Comparison of ENCODE assay signal across 15 cellular contexts in genomic region chr16:21603920-21604319, GRCh38. TPM values are rescaled to one million over a fixed set of nuclear protein-coding genes. Genes with fewer than 3 reads are reported as not detected.
DNase-seq lines count a peak whose midpoint lies in the region; ATAC-seq and TF ChIP-seq lines count a peak whose summit lies in the region.
"Had no signal": no experiment of that assay in that cellular context is flagged by ENCODE, and none has a peak within 500 bp of the region (broad histone marks: within the 10 kb centered on the region; RNA-seq: fewer than 3 reads in every experiment).

No MANE protein-coding gene starts in this region.

- CTCF ChIA-PET in HEK293 (lab: Yijun Ruan, JAX): interaction anchor here (1.9 kb wide), 1 partner anchor 53 kb away, joined by 7 read pairs; no protein-coding TSS in a partner anchor

- H3K27ac ChIP-seq in ACC112 (ENCODE audit: low read depth, low read length) (peak overlapping the region; percentile 8; the same call in 1 of the 2 replicates), HEK293 (ENCODE audit: extremely low read depth, low read depth, low read length) (no peak overlapping the region), adrenal gland (peak overlapping the region; percentile 9 to 71 (median 48)), suprapubic skin (no peak overlapping the region)
- H3K27ac ChIP-seq: SJSA1 had no signal

- no peak for TF ChIP-seq EP300 in suprapubic skin (IDR thresholded peaks at IDR 0.05)

- POLR2A ChIA-PET in HEK293 (lab: Yijun Ruan, JAX): interaction anchor here (0.6 to 1.2 kb wide), 2 partner anchors 9 to 25 kb away, joined by 3 to 5 read pairs; no protein-coding TSS in a partner anchor

- intact Hi-C loops in adrenal gland (cut with DNase I): no loop called here

- no peak for TF ChIP-seq CTCF in HEK293 (tag by site-specific recombination; IDR thresholded peaks at IDR 0.05)
- no peak for TF ChIP-seq CTCF in adrenal gland (IDR thresholded peaks at IDR 0.05)
- TF ChIP-seq CTCF in GM20000 (IDR thresholded peaks at IDR 0.05; ENCODE audit: extremely low read depth, missing control alignments): no peak
- no peak for TF ChIP-seq CTCF in suprapubic skin (IDR thresholded peaks at IDR 0.05)

- H2AFZ ChIP-seq in ACC112 (ENCODE audit: low read length, unreplicated experiment): no peak overlapping the region

- H3K4me1 ChIP-seq in ACC112 (ENCODE audit: control insufficient read depth, insufficient read depth, low read length, unreplicated experiment) (peaks cover 45% of the 10 kb centered on the region), HEK293 (ENCODE audit: control insufficient read depth, insufficient read depth, low read length) (peaks cover 11% of the 10 kb centered on the region), adrenal gland (replicated peaks in 1 of 2) (peaks cover 46 to 84% of the 10 kb centered on the region in 2 donors), suprapubic skin (peaks cover 73% of the 10 kb centered on the region)

- H3K79me2 ChIP-seq in ACC112 (ENCODE audit: control insufficient read depth, insufficient read depth, low read length, unreplicated experiment): peaks cover 93% of the 10 kb centered on the region

- peak overlapping the region; percentile 8 for H3K4me3 ChIP-seq in ACC112 (ENCODE audit: low read depth, low read length)
- H3K4me3 ChIP-seq in HEK293 (ENCODE audit: low read depth, low read length): no peak overlapping the region
- H3K4me3 ChIP-seq in adrenal gland: peak overlapping the region in 1 of 4 donors; percentile 4
- H3K4me3 ChIP-seq in suprapubic skin: no peak overlapping the region
- H3K4me3 ChIP-seq: SJSA1, skin epidermis had no signal

- WGBS in adrenal gland, 4 donors: 0 to 13% (median 4%) methylated on average over 2 to 3 of the region's 3 CpGs
- WGBS in suprapubic skin: 47% methylated on average over 3 of the region's 3 CpGs

- H3K9me3 ChIP-seq in HEK293 (ENCODE audit: control insufficient read depth, insufficient read depth, low read depth, low read length): no peaks in the 10 kb centered on the region
- no peaks in the 10 kb centered on the region for H3K9me3 ChIP-seq in adrenal gland (replicated peaks in 1 of 3)
- H3K9me3 ChIP-seq in suprapubic skin: no peaks in the 10 kb centered on the region
- H3K9me3 ChIP-seq: SJSA1 had no signal

- ATAC-seq in GM18861 (IDR thresholded peaks at IDR 0.05; ENCODE audit: unreplicated experiment): no peak
- ATAC-seq: activated T-cell treated with anti-CD3 and anti-CD28 coated beads, Interleukin-2, amount 50 U/mL, for 4 hours had no signal

- TF ChIP-seq POLR2A in adrenal gland (IDR thresholded peaks at IDR 0.05): peak in 1 of 2 donors; percentile 43
- no peak for TF ChIP-seq POLR2A in suprapubic skin (IDR thresholded peaks at IDR 0.05)

- no peaks in the 10 kb centered on the region for H3K27me3 ChIP-seq in ACC112 (ENCODE audit: insufficient read depth, low read length)
- no peaks in the 10 kb centered on the region for H3K27me3 ChIP-seq in adrenal gland
- no peaks in the 10 kb centered on the region for H3K27me3 ChIP-seq in suprapubic skin
- H3K27me3 ChIP-seq: SJSA1 had no signal

- DNase-seq in adrenal gland: peak; percentile 49 to 88 (median 69)
- peak; percentile 76 for DNase-seq in left kidney (ENCODE audit: low read depth, low spot score)
- DNase-seq in GM20000 (ENCODE audit: low spot score): no peak
- DNase-seq in suprapubic skin (ENCODE audit: low spot score in 2 of 2): no peak
- DNase-seq in activated gamma-delta T cell (lab: John Stamatoyannopoulos, UW): no peak
- DNase-seq: activated B cell treated with CpG ODN at 0.5 μM for 24 hours; activated T-cell treated with anti-CD3 and anti-CD28 coated beads, Interleukin-2, amount 50 U/mL, for 4 hours; DMS79 treated with DMSO at 0.1 percent for 48 hours; Kasumi-1; NCI-H345 had no signal

- H3K36me3 ChIP-seq in ACC112 (ENCODE audit: insufficient read depth, low read length) (no peaks in the 10 kb centered on the region), HEK293 (ENCODE audit: control insufficient read depth in 2 of 2, insufficient read depth in 1 of 2, low read length in 2 of 2) (no peaks in the 10 kb centered on the region; a peak in 1 of 3 replicates), adrenal gland (replicated peaks in 1 of 2) (no peaks in the 10 kb centered on the region), suprapubic skin (no peaks in the 10 kb centered on the region)

TF ChIP-seq in HEK293, 187 proteins besides CTCF, POLR2A, EP300 and RAD21:
- TF ChIP-seq ZNF837 (tag by site-specific recombination; IDR thresholded peaks at IDR 0.05) (no peak), PATZ1 (tag by site-specific recombination; IDR thresholded peaks at IDR 0.05) (no peak), ZBTB1 (tag by site-specific recombination; IDR thresholded peaks at IDR 0.05) (no peak), ZBTB17 (tag by site-specific recombination; IDR thresholded peaks at IDR 0.05) (peak; percentile 48), ZNF311 (tag by site-specific recombination; IDR thresholded peaks at IDR 0.05; ENCODE audit: borderline replicate concordance) (no peak), ZNF26 (tag by site-specific recombination; IDR thresholded peaks at IDR 0.05) (no peak), ZNF10 (tag by site-specific recombination; IDR thresholded peaks at IDR 0.05) (no peak)
- TF ChIP-seq, protein P1, sequence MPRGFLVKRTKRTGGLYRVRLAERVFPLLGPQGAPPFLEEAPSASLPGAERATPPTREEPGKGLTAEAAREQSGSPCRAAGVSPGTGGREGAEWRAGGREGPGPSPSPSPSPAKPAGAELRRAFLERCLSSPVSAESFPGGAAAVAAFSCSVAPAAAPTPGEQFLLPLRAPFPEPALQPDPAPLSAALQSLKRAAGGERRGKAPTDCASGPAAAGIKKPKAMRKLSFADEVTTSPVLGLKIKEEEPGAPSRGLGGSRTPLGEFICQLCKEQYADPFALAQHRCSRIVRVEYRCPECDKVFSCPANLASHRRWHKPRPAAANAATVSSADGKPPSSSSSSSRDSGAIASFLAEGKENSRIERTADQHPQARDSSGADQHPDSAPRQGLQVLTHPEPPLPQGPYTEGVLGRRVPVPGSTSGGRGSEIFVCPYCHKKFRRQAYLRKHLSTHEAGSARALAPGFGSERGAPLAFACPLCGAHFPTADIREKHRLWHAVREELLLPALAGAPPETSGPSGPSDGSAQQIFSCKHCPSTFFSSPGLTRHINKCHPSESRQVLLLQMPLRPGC (tag by site-specific recombination; IDR thresholded peaks at IDR 0.05): no peak

RNA-seq across cellular contexts. Expression of gene METTL9, which starts 4.5 kb away (rescaled TPM):
- total RNA-seq in adrenal gland (100 to 1,000 TPM; 126 to 311 (median 223) TPM), suprapubic skin (100 to 1,000 TPM in 1 of 4 donors, 10 to 100 TPM in 3; 76.3 to 105 (median 85.7) TPM)
- 100 to 1,000 TPM in 1 of 3 donors, 10 to 100 TPM in 2; 35.7 to 129 (median 45.0) TPM for polyA plus RNA-seq in adrenal gland

RNA-seq across cellular contexts. Expression of gene IGSF6, which starts 48.5 kb away (rescaled TPM):
- total RNA-seq in adrenal gland: 10 to 100 TPM in 4 of 8 donors, 1 to 10 TPM in 4; 3.9 to 35.6 (median 11.2) TPM
- 10 to 100 TPM in 1 of 3 donors, 1 to 10 TPM in 2; 3.3 to 23.8 (median 3.6) TPM for polyA plus RNA-seq in adrenal gland
- 1 to 10 TPM; 1.0 to 4.3 (median 1.3) TPM for total RNA-seq in suprapubic skin
- total RNA-seq: activated T-cell treated with anti-CD3 and anti-CD28 coated beads, Interleukin-2, amount 50 U/mL, for 4 hours; SJSA1 had no signal

RNA-seq across cellular contexts. Expression of gene OTOA, which starts 59.8 kb away (rescaled TPM):
- total RNA-seq in adrenal gland (1 to 10 TPM in 3 of 8 donors, under 1 TPM in 3, not detected in 2; 0.18 to 1.9 (median 0.75) TPM), suprapubic skin (under 1 TPM in 1 of 4 donors, not detected in 3; 0.40 TPM)
- polyA plus RNA-seq in adrenal gland: 1 to 10 TPM in 1 of 3 donors, under 1 TPM in 2; 0.16 to 2.6 (median 0.71) TPM
- total RNA-seq: activated T-cell treated with anti-CD3 and anti-CD28 coated beads, Interleukin-2, amount 50 U/mL, for 4 hours; SJSA1 had no signal

Comparison
In these comparisons a context has a peak if more than half of its experiments do, and no peak if none do; other contexts are left out.
1. H3K27ac ChIP-seq: peak in ACC112 (single experiment) and adrenal gland (5 of 5); none in HEK293 (single experiment) and suprapubic skin (single experiment).
2. DNase-seq: peak in adrenal gland (7 of 7) and left kidney (single experiment); none in GM20000 (single experiment), suprapubic skin (0 of 2) and activated gamma-delta T cell (single experiment).